ENCODE assay signal across 19 cellular contexts in genomic region chr5:12707560-12707959, GRCh38.
A peak's percentile ranks its signal among the peaks of the same experiment; 100 is the strongest.
DNase-seq lines count a peak whose midpoint lies in the region; ATAC-seq and TF ChIP-seq lines count a peak whose summit lies in the region.
"Had no signal": no experiment of that assay in that cellular context is flagged by ENCODE, and none has a peak within 500 bp of the region (broad histone marks: within the 10 kb centered on the region; RNA-seq: fewer than 3 reads in every experiment).

No MANE protein-coding gene starts in this region.

- H3K4ac ChIP-seq in H9 (ENCODE audit: low read depth, low read length): no peak overlapping the region
- H3K4ac ChIP-seq in trophoblast cell (ENCODE audit: low read depth, low read length): no peak overlapping the region

- no peak overlapping the region for H3K9ac ChIP-seq in H9 (ENCODE audit: extremely low read depth, insufficient read length, low read length)
- no peak overlapping the region for H3K9ac ChIP-seq in trophoblast cell (ENCODE audit: low read length)
- H3K9ac ChIP-seq: BLaER1 had no signal

- H3K4me2 ChIP-seq in H9 (ENCODE audit: insufficient read depth, insufficient read length, low read length) (no peak overlapping the region), trophoblast cell (ENCODE audit: low read length) (no peak overlapping the region)
- H3K4me2 ChIP-seq: BLaER1 had no signal

- no peak overlapping the region for H2BK120ac ChIP-seq in H9 (ENCODE audit: low read depth, low read length, poor library complexity, severe bottlenecking)
- no peak overlapping the region for H2BK120ac ChIP-seq in trophoblast cell (ENCODE audit: insufficient read depth, low read length, poor library complexity)

- ATAC-seq in WTC11: peak; percentile 88

- H3K18ac ChIP-seq in H9 (ENCODE audit: insufficient read length, low read depth, low read length): no peak overlapping the region
- H3K18ac ChIP-seq in trophoblast cell (ENCODE audit: low read length): no peak overlapping the region

- no peak overlapping the region for H2BK15ac ChIP-seq in H9 (ENCODE audit: low read depth, low read length)

- H4K5ac ChIP-seq in H9 (ENCODE audit: insufficient read length, low read depth, low read length): no peak overlapping the region

- H4K8ac ChIP-seq in H9 (replicated peaks; ENCODE audit: insufficient read length, low read depth, low read length) (no peak overlapping the region), trophoblast cell (ENCODE audit: low read depth, low read length) (no peak overlapping the region)

- no peak overlapping the region for H3K56ac ChIP-seq in H9 (ENCODE audit: insufficient read length, low read depth, low read length)

- TF ChIP-seq CTCF in H9 (conservative IDR thresholded peaks at IDR 0.05) (no peak), WTC11 (IDR thresholded peaks at IDR 0.05) (no peak), brain microvascular endothelial cell (IDR thresholded peaks at IDR 0.05; ENCODE audit: low read depth, low read length, missing control alignments) (no peak)

- H3K79me1 ChIP-seq in H9 (ENCODE audit: insufficient read depth, low read depth, low read length, poor library complexity, severe bottlenecking): no peaks in the 10 kb centered on the region
- H3K79me1 ChIP-seq in trophoblast cell (ENCODE audit: low read length): peaks cover 2% of the 10 kb centered on the region

- H3K27ac Mint-ChIP-seq in H9 (peak overlapping the region in 2 of 3 experiments; percentile 15 to 50; a peak in 2 of 7 replicates), WTC11 (peak overlapping the region; percentile 10)
- H3K27ac Mint-ChIP-seq: CD14-positive monocyte; CD4-positive, alpha-beta memory T cell; CD4-positive, CD25-positive, alpha-beta regulatory T cell; CD8-positive, alpha-beta memory T cell had no signal

- H4K12ac ChIP-seq in trophoblast cell (ENCODE audit: low read depth, low read length): no peak overlapping the region

- no peaks in the 10 kb centered on the region for H3K9me3 Mint-ChIP-seq in H9
- no peaks in the 10 kb centered on the region for H3K9me3 Mint-ChIP-seq in WTC11

- no peak overlapping the region for H2AFZ ChIP-seq in H9 (ENCODE audit: low read length)
- no peak overlapping the region for H2AFZ ChIP-seq in trophoblast cell (ENCODE audit: insufficient read depth, low read length, poor library complexity)

- H3K27me3 ChIP-seq in H9 (ENCODE audit: insufficient read depth, low read length): no peaks in the 10 kb centered on the region
- H3K27me3 ChIP-seq in trophoblast cell (ENCODE audit: insufficient read depth, low read length): no peaks in the 10 kb centered on the region
- H3K27me3 ChIP-seq in brain microvascular endothelial cell (replicated peaks): no peaks in the 10 kb centered on the region
- H3K27me3 ChIP-seq: BE2C, BLaER1 had no signal

- no peak overlapping the region for H4K91ac ChIP-seq in H9 (ENCODE audit: insufficient read length, low read depth, low read length)
- no peak overlapping the region for H4K91ac ChIP-seq in trophoblast cell (ENCODE audit: low read depth, low read length)

- no peaks in the 10 kb centered on the region for H4K20me1 ChIP-seq in H9 (ENCODE audit: control insufficient read depth, insufficient read depth, insufficient read length)
- H4K20me1 ChIP-seq: BLaER1 had no signal

- H2AK5ac ChIP-seq in H9 (ENCODE audit: insufficient read length, low read length) (no peak overlapping the region), trophoblast cell (ENCODE audit: low read length) (no peak overlapping the region)

- H3K4me1 Mint-ChIP-seq in H9: peaks cover 8 to 26% of the 10 kb centered on the region in 2 experiments
- peaks cover 42% of the 10 kb centered on the region for H3K4me1 Mint-ChIP-seq in WTC11
- H3K4me1 Mint-ChIP-seq: CD14-positive monocyte; CD4-positive, CD25-positive, alpha-beta regulatory T cell; CD8-positive, alpha-beta memory T cell had no signal

- H3K4me1 ChIP-seq in H9 (ENCODE audit: insufficient read depth, low read length) (no peaks in the 10 kb centered on the region; the same call in 1 of the 2 replicates), trophoblast cell (ENCODE audit: control insufficient read depth in 1 of 2, insufficient read depth in 2 of 2, low read length in 2 of 2) (peaks cover 0 to 3% of the 10 kb centered on the region in 2 experiments)
- H3K4me1 ChIP-seq: BE2C, BLaER1, Caco-2 had no signal

- H3K36me3 ChIP-seq in trophoblast cell (ENCODE audit: control insufficient read depth in 1 of 2, insufficient read depth in 2 of 2, low read length in 2 of 2) (no peaks in the 10 kb centered on the region), brain microvascular endothelial cell (replicated peaks) (no peaks in the 10 kb centered on the region)
- H3K36me3 ChIP-seq: BE2C, BLaER1 had no signal

- no peaks in the 10 kb centered on the region for H3K23me2 ChIP-seq in H9 (ENCODE audit: insufficient read length, low read depth, low read length, poor library complexity, severe bottlenecking)

- H3K36me3 Mint-ChIP-seq in H9 (ENCODE audit: insufficient read depth in 1 of 3, low read depth in 3 of 3) (no peaks in the 10 kb centered on the region), WTC11 (peaks cover 3% of the 10 kb centered on the region; the same call in 1 of the 2 replicates)
- H3K36me3 Mint-ChIP-seq: CD14-positive monocyte; CD4-positive, alpha-beta memory T cell; CD4-positive, CD25-positive, alpha-beta regulatory T cell; CD8-positive, alpha-beta memory T cell had no signal

- H3K23ac ChIP-seq in H9 (ENCODE audit: insufficient read length, low read depth, low read length): no peak overlapping the region
- no peak overlapping the region for H3K23ac ChIP-seq in trophoblast cell (ENCODE audit: low read length)

- H3K14ac ChIP-seq in H9 (ENCODE audit: insufficient read depth, low read length) (no peak overlapping the region), trophoblast cell (ENCODE audit: low read length) (peak overlapping the region; percentile 44)

- H3K79me2 ChIP-seq in H9 (ENCODE audit: insufficient read depth, low read length): no peaks in the 10 kb centered on the region
- no peaks in the 10 kb centered on the region for H3K79me2 ChIP-seq in trophoblast cell (ENCODE audit: control insufficient read depth, insufficient read depth, low read length, poor library complexity)

- no peak overlapping the region for H2BK20ac ChIP-seq in H9 (ENCODE audit: low read depth, low read length, poor library complexity, severe bottlenecking)

- no peak overlapping the region for H3K4me3 ChIP-seq in trophoblast cell (ENCODE audit: low read depth, low read length)
- no peak overlapping the region for H3K4me3 ChIP-seq in brain microvascular endothelial cell (ENCODE audit: low read depth, low read length)
- H3K4me3 ChIP-seq: BLaER1 had no signal

- in situ Hi-C loops in brain microvascular endothelial cell (cut with HindIII; ENCODE audit: low pct_ligation_motif_present, low sequenced_read_pairs): no loop called here

- H2BK5ac ChIP-seq in H9 (ENCODE audit: insufficient read length, low read length) (no peak overlapping the region), trophoblast cell (ENCODE audit: low read depth, low read length, poor library complexity) (no peak overlapping the region)

- H3K27ac ChIP-seq in H9 (ENCODE audit: insufficient read length, low read depth, low read length) (no peak overlapping the region), trophoblast cell (ENCODE audit: low read depth, low read length) (no peak overlapping the region), brain microvascular endothelial cell (no peak overlapping the region)
- H3K27ac ChIP-seq: BLaER1 had no signal

- H2BK12ac ChIP-seq in H9 (ENCODE audit: insufficient read length, low read depth, low read length) (no peak overlapping the region), trophoblast cell (ENCODE audit: low read length) (peak overlapping the region; percentile 76)

- no peak overlapping the region for H3T11ph ChIP-seq in H9 (ENCODE audit: low read length)

- CTCF ChIA-PET in WTC11 (lab: Charles Lee): no interaction called here

- H3K27me3 Mint-ChIP-seq in H9 (ENCODE audit: low read depth): no peaks in the 10 kb centered on the region
- no peaks in the 10 kb centered on the region for H3K27me3 Mint-ChIP-seq in WTC11 (ENCODE audit: low read depth)
- H3K27me3 Mint-ChIP-seq: CD4-positive, alpha-beta memory T cell; CD4-positive, CD25-positive, alpha-beta regulatory T cell; CD8-positive, alpha-beta memory T cell had no signal

- H3K4me3 Mint-ChIP-seq in H9 (no peak overlapping the region), WTC11 (no peak overlapping the region)
- H3K4me3 Mint-ChIP-seq: CD14-positive monocyte; CD4-positive, alpha-beta memory T cell; CD4-positive, CD25-positive, alpha-beta regulatory T cell; CD8-positive, alpha-beta memory T cell had no signal

- H3K9me3 ChIP-seq in H9 (ENCODE audit: control insufficient read depth, low read depth, low read length): no peaks in the 10 kb centered on the region
- no peaks in the 10 kb centered on the region for H3K9me3 ChIP-seq in trophoblast cell (ENCODE audit: insufficient read depth, low read depth, low read length)
- H3K9me3 ChIP-seq: BE2C, BLaER1, Caco-2 had no signal

- DNase-seq in H9: no peak
- no peak for DNase-seq in WTC11 (ENCODE audit: low spot score)
- no peak for DNase-seq in trophoblast cell
- no peak for DNase-seq in brain microvascular endothelial cell
- no peak for DNase-seq in COR-L47 (lab: John Stamatoyannopoulos, UW)
- no peak for DNase-seq in NK-92 (lab: John Stamatoyannopoulos, UW; ENCODE audit: unreplicated experiment)
- DNase-seq: 8988T; ACHN; BE2C; C1 segment of cervical spinal cord; Caco-2; Calu3; CD4-positive, alpha-beta memory T cell; CD4-positive, CD25-positive, alpha-beta regulatory T cell; CD8-positive, alpha-beta memory T cell; DMS79 treated with DMSO at 0.1 percent for 48 hours; GF-D8 had no signal

- POLR2A ChIA-PET in WTC11 (lab: Charles Lee): no interaction called here
